ENCODE assay signal across 29 cellular contexts in the genomic region with DNA sequence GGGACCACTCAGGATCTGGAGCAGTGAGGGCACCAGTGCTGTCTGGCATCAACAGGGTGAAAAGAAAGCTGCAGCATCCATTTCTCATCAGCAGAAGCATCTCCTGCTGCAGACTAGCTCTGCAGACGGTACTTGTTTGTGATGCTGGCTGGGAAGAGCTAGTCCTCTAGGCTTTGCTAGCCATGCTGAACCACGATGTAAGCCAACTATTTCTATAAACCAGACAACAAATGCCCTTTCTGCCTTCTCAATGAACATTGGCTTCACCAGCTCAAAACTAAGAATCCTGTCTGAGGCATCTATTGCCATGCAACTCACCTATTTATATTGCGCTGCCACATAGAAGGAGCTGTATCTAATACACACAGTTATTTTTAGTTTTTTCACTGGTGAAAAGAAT.
DNase-seq lines count a peak whose midpoint lies in the region; ATAC-seq and TF ChIP-seq lines count a peak whose summit lies in the region.
"Had no signal": no experiment of that assay in that cellular context is flagged by ENCODE, and none has a peak within 500 bp of the region (broad histone marks: within the 10 kb centered on the region; RNA-seq: fewer than 3 reads in every experiment).

No MANE protein-coding gene starts in this region.

- peak overlapping the region; percentile 65 to 83 (median 70) for H3K27ac Mint-ChIP-seq in brain
- H3K27ac Mint-ChIP-seq: activated T-cell treated with anti-CD3 and anti-CD28 coated beads, Interleukin-2, amount 50 U/mL, for 72 hours; B cell; CD8-positive, alpha-beta memory T cell; stimulated activated naive CD8-positive, alpha-beta T cell treated with anti-CD3 and anti-CD28 coated beads, Interleukin-15, amount 100 ng/mL, for 72 hours had no signal

- H3K36me3 ChIP-seq in heart left ventricle (no peaks in the 10 kb centered on the region), mesenchymal stem cell (ENCODE audit: control insufficient read depth in 1 of 2, insufficient read depth in 2 of 2, low read depth in 1 of 2, low read length in 2 of 2) (no peaks in the 10 kb centered on the region), SK-N-SH (replicated peaks in 1 of 2; ENCODE audit: control insufficient read depth in 1 of 2, insufficient read depth in 2 of 2, low read length in 1 of 2) (no peaks in the 10 kb centered on the region), mesendoderm (ENCODE audit: control insufficient read depth, insufficient read depth, low read length) (no peaks in the 10 kb centered on the region)
- H3K36me3 ChIP-seq: heart right ventricle, neutrophil, Peyer's patch, transverse colon had no signal

- no peak overlapping the region for H3K23ac ChIP-seq in mesenchymal stem cell (ENCODE audit: low read length in 2 of 2)
- no peak overlapping the region for H3K23ac ChIP-seq in mesendoderm (ENCODE audit: low read length)

- H3K4me1 ChIP-seq in heart left ventricle = peaks cover 0 to 25% (median 19%) of the 10 kb centered on the region in 12 donors
- H3K4me1 ChIP-seq in mesenchymal stem cell (ENCODE audit: control insufficient read depth, insufficient read depth, low read depth, low read length) = peaks cover 9% of the 10 kb centered on the region
- H3K4me1 ChIP-seq in SK-N-SH (ENCODE audit: control insufficient read depth in 1 of 2, insufficient read depth in 2 of 2, low read depth in 1 of 2, low read length in 1 of 2) = no peaks in the 10 kb centered on the region
- no peaks in the 10 kb centered on the region for H3K4me1 ChIP-seq in mesendoderm (ENCODE audit: control insufficient read depth, low read depth, low read length)
- H3K4me1 ChIP-seq: A549, Peyer's patch had no signal

- no peak overlapping the region for H4K91ac ChIP-seq in mesenchymal stem cell (ENCODE audit: low read length)

- TF ChIP-seq POLR2A in heart left ventricle (IDR thresholded peaks at IDR 0.05) = no peak

- no peak overlapping the region for H3K56ac ChIP-seq in mesendoderm (ENCODE audit: low read length)

- H3K79me2 ChIP-seq in SK-N-SH (ENCODE audit: insufficient read depth) = no peaks in the 10 kb centered on the region
- H3K79me2 ChIP-seq in mesendoderm (ENCODE audit: control insufficient read depth, insufficient read depth, low read length) = no peaks in the 10 kb centered on the region

- H2BK12ac ChIP-seq in mesenchymal stem cell (ENCODE audit: low read length in 2 of 2) = no peak overlapping the region

- H3K4me2 ChIP-seq in mesenchymal stem cell (ENCODE audit: low read length, poor library complexity, severe bottlenecking) (no peak overlapping the region), SK-N-SH (no peak overlapping the region), mesendoderm (ENCODE audit: low read length) (no peak overlapping the region)
- H3K4me2 ChIP-seq: A549 had no signal

- H3K9me3 ChIP-seq in heart left ventricle (no peaks in the 10 kb centered on the region), mesenchymal stem cell (ENCODE audit: control insufficient read depth, low read length) (no peaks in the 10 kb centered on the region), SK-N-SH (no peaks in the 10 kb centered on the region)
- H3K9me3 ChIP-seq: A549, body of pancreas, heart right ventricle, neutrophil, Peyer's patch, transverse colon had no signal

- DNase-seq in left ventricle myocardium superior = no peak
- DNase-seq in heart left ventricle = no peak
- no peak for DNase-seq in mesenchymal stem cell
- DNase-seq in amygdala (lab: John Stamatoyannopoulos, UW) = no peak
- no peak for DNase-seq in SK-N-SH
- DNase-seq in mesendoderm = no peak
- DNase-seq: activated CD4-positive, alpha-beta T cell treated with anti-CD3 and anti-CD28 coated beads, Interleukin-2, amount 50 U/mL, for 4 hours; activated naive CD4-positive, alpha-beta T cell; activated T-cell treated with anti-CD3 and anti-CD28 coated beads, Interleukin-2, amount 50 U/mL, for 72 hours; CD8-positive, alpha-beta memory T cell; DMS 273 treated with DMSO at 0.1 percent for 48 hours; effector memory CD4-positive, alpha-beta T cell; erythroblast; mammary epithelial cell; NCI-H2107; NCI-H510A treated with DMSO at 0.1 percent for 48 hours; Peyer's patch; SIG-M5; stimulated activated naive CD8-positive, alpha-beta T cell treated with anti-CD3 and anti-CD28 coated beads, Interleukin-15, amount 100 ng/mL, for 72 hours; transverse colon had no signal

- H3K4ac ChIP-seq in mesenchymal stem cell (ENCODE audit: low read depth in 1 of 2, low read length in 2 of 2) = no peak overlapping the region
- no peak overlapping the region for H3K4ac ChIP-seq in mesendoderm (ENCODE audit: low read depth, low read length)

- no peak for TF ChIP-seq EP300 in SK-N-SH (IDR thresholded peaks at IDR 0.05; ENCODE audit: borderline replicate concordance in 1 of 2, low read depth in 1 of 2, low read length in 1 of 2)

- H2AFZ ChIP-seq in mesenchymal stem cell (ENCODE audit: low read depth, low read length) (no peak overlapping the region), SK-N-SH (ENCODE audit: low read depth) (no peak overlapping the region)

- no peaks in the 10 kb centered on the region for H3K9me2 ChIP-seq in SK-N-SH

- H3K4me1 Mint-ChIP-seq in brain = peaks cover 49% of the 10 kb centered on the region
- H3K4me1 Mint-ChIP-seq: B cell; CD8-positive, alpha-beta memory T cell; stimulated activated naive CD8-positive, alpha-beta T cell treated with anti-CD3 and anti-CD28 coated beads, Interleukin-15, amount 100 ng/mL, for 72 hours had no signal

- intact Hi-C loops in left ventricle myocardium superior (cut with micrococcal nuclease) (no loop called here), heart left ventricle (cut with DNase I) (no loop called here)

- CTCF ChIA-PET in SK-N-SH (lab: Yijun Ruan, JAX) = no interaction called here

- H3F3A ChIP-seq in SK-N-SH (replicated peaks; ENCODE audit: insufficient read depth) = no peaks in the 10 kb centered on the region

- no peak overlapping the region for H4K8ac ChIP-seq in mesenchymal stem cell (ENCODE audit: low read length)
- no peak overlapping the region for H4K8ac ChIP-seq in mesendoderm (ENCODE audit: low read depth, low read length)

- H3K79me1 ChIP-seq in mesenchymal stem cell (replicated peaks; ENCODE audit: low read length, poor library complexity, severe bottlenecking) (peaks cover 4% of the 10 kb centered on the region), mesendoderm (ENCODE audit: low read length) (no peaks in the 10 kb centered on the region)

- H2AK5ac ChIP-seq in mesenchymal stem cell (ENCODE audit: low read length, severe bottlenecking) (no peak overlapping the region), mesendoderm (ENCODE audit: low read length) (no peak overlapping the region)

- H3K27ac ChIP-seq in heart left ventricle = peak overlapping the region in 1 of 12 donors; percentile 22
- no peak overlapping the region for H3K27ac ChIP-seq in mesenchymal stem cell (ENCODE audit: low read length, poor library complexity, severe bottlenecking)
- H3K27ac ChIP-seq in SK-N-SH (ENCODE audit: low read depth in 2 of 2, low read length in 1 of 2) = no peak overlapping the region
- no peak overlapping the region for H3K27ac ChIP-seq in mesendoderm (ENCODE audit: low read depth, low read length)
- H3K27ac ChIP-seq: A549, neutrophil, Peyer's patch, transverse colon had no signal

- no peaks in the 10 kb centered on the region for H3K27me3 ChIP-seq in heart left ventricle
- H3K27me3 ChIP-seq in mesenchymal stem cell (ENCODE audit: control insufficient read depth in 1 of 2, insufficient read depth in 1 of 2, low read length in 2 of 2) = no peaks in the 10 kb centered on the region
- peaks cover 7% of the 10 kb centered on the region; the same call in 1 of the 2 replicates for H3K27me3 ChIP-seq in SK-N-SH (ENCODE audit: insufficient read depth)
- H3K27me3 ChIP-seq in mesendoderm (ENCODE audit: insufficient read depth, low read length, poor library complexity) = no peaks in the 10 kb centered on the region
- H3K27me3 ChIP-seq: body of pancreas, heart right ventricle, neutrophil, Peyer's patch, transverse colon had no signal

- no peak for TF ChIP-seq RAD21 in SK-N-SH (IDR thresholded peaks at IDR 0.05; ENCODE audit: low read length)

- H2BK120ac ChIP-seq in mesenchymal stem cell (ENCODE audit: low read depth, low read length) = no peak overlapping the region
- no peak overlapping the region for H2BK120ac ChIP-seq in mesendoderm (ENCODE audit: low read depth, low read length)

- H3K36me3 Mint-ChIP-seq in brain = peaks cover 4% of the 10 kb centered on the region
- H3K36me3 Mint-ChIP-seq: CD8-positive, alpha-beta memory T cell had no signal

- H3K9me3 Mint-ChIP-seq in brain = no peaks in the 10 kb centered on the region
- H3K9me3 Mint-ChIP-seq: activated T-cell treated with anti-CD3 and anti-CD28 coated beads, Interleukin-2, amount 50 U/mL, for 72 hours; stimulated activated naive CD8-positive, alpha-beta T cell treated with anti-CD3 and anti-CD28 coated beads, Interleukin-15, amount 100 ng/mL, for 72 hours had no signal

- H2BK15ac ChIP-seq in mesenchymal stem cell (ENCODE audit: low read depth, poor library complexity, severe bottlenecking) = no peak overlapping the region
- no peak overlapping the region for H2BK15ac ChIP-seq in mesendoderm (replicated peaks; ENCODE audit: low read depth)

- TF ChIP-seq CTCF in heart left ventricle (IDR thresholded peaks at IDR 0.05) (no peak), brain (conservative IDR thresholded peaks at IDR 0.05) (no peak), SK-N-SH (IDR thresholded peaks at IDR 0.05) (no peak)

- POLR2A ChIA-PET in SK-N-SH (lab: Yijun Ruan, JAX) = no interaction called here

- H3K18ac ChIP-seq in mesenchymal stem cell (ENCODE audit: low read depth in 1 of 2, low read length in 2 of 2) (no peak overlapping the region), mesendoderm (ENCODE audit: low read length) (no peak overlapping the region)

- peak; percentile 14 for ATAC-seq in left ventricle myocardium superior
- no peak for ATAC-seq in heart left ventricle
- no peak for ATAC-seq in HG03039 (IDR thresholded peaks at IDR 0.05; ENCODE audit: unreplicated experiment)
- ATAC-seq: A549; activated T-cell treated with anti-CD3 and anti-CD28 coated beads, Interleukin-2, amount 50 U/mL, for 72 hours; K562; stimulated activated naive CD8-positive, alpha-beta T cell treated with anti-CD3 and anti-CD28 coated beads, Interleukin-15, amount 100 ng/mL, for 72 hours had no signal

- H3K4me3 ChIP-seq in heart left ventricle = peak overlapping the region in 1 of 12 donors; percentile 2
- H3K4me3 ChIP-seq in mesenchymal stem cell (ENCODE audit: insufficient read depth in 1 of 2, low read depth in 1 of 2, low read length in 2 of 2) = no peak overlapping the region
- no peak overlapping the region for H3K4me3 ChIP-seq in SK-N-SH (ENCODE audit: low read depth in 2 of 2, low read length in 1 of 2)
- H3K4me3 ChIP-seq in mesendoderm (ENCODE audit: low read length) = no peak overlapping the region
- H3K4me3 ChIP-seq: A549, body of pancreas, K562, Peyer's patch, skin epidermis, transverse colon had no signal

- no peak overlapping the region for H4K5ac ChIP-seq in mesendoderm (ENCODE audit: low read length)

- H3K9ac ChIP-seq in mesenchymal stem cell (ENCODE audit: low read length) = peak overlapping the region; percentile 62
- H3K9ac ChIP-seq in SK-N-SH = no peak overlapping the region
- H3K9ac ChIP-seq in mesendoderm (ENCODE audit: low read length) = no peak overlapping the region

- no peak overlapping the region for H2BK5ac ChIP-seq in mesenchymal stem cell (ENCODE audit: low read depth, low read length, poor library complexity, severe bottlenecking)
- H2BK5ac ChIP-seq in mesendoderm (ENCODE audit: low read length) = no peak overlapping the region

- no peak overlapping the region for H3K14ac ChIP-seq in mesenchymal stem cell (ENCODE audit: low read length in 2 of 2)

- H3K27me3 Mint-ChIP-seq in brain = no peaks in the 10 kb centered on the region
- H3K27me3 Mint-ChIP-seq: stimulated activated naive CD8-positive, alpha-beta T cell treated with anti-CD3 and anti-CD28 coated beads, Interleukin-15, amount 100 ng/mL, for 72 hours had no signal

- 45 to 51% (median 46%) methylated on average over 3 of the region's 3 CpGs for WGBS in heart left ventricle, 4 donors
- 77% methylated on average over 2 of the region's 3 CpGs for WGBS in mesenchymal stem cell
- 15% methylated on average over 3 of the region's 3 CpGs for WGBS in SK-N-SH (ENCODE audit: low lambda C conversion rate)
- WGBS in mesendoderm (ENCODE audit: extremely low coverage, insufficient coverage, low lambda C conversion rate) = no CpG with 5 or more reads among the region's 3 CpGs

- H3K4me3 Mint-ChIP-seq in brain = peak overlapping the region in 2 of 5 experiments; percentile 56 to 74
- H3K4me3 Mint-ChIP-seq: activated T-cell treated with anti-CD3 and anti-CD28 coated beads, Interleukin-2, amount 50 U/mL, for 72 hours; B cell; CD8-positive, alpha-beta memory T cell; stimulated activated naive CD8-positive, alpha-beta T cell treated with anti-CD3 and anti-CD28 coated beads, Interleukin-15, amount 100 ng/mL, for 72 hours had no signal

- H4K20me1 ChIP-seq in SK-N-SH (ENCODE audit: insufficient read depth) = no peaks in the 10 kb centered on the region
